Comparison of ENCODE assay signal across 2 cellular contexts in the genomic region with DNA sequence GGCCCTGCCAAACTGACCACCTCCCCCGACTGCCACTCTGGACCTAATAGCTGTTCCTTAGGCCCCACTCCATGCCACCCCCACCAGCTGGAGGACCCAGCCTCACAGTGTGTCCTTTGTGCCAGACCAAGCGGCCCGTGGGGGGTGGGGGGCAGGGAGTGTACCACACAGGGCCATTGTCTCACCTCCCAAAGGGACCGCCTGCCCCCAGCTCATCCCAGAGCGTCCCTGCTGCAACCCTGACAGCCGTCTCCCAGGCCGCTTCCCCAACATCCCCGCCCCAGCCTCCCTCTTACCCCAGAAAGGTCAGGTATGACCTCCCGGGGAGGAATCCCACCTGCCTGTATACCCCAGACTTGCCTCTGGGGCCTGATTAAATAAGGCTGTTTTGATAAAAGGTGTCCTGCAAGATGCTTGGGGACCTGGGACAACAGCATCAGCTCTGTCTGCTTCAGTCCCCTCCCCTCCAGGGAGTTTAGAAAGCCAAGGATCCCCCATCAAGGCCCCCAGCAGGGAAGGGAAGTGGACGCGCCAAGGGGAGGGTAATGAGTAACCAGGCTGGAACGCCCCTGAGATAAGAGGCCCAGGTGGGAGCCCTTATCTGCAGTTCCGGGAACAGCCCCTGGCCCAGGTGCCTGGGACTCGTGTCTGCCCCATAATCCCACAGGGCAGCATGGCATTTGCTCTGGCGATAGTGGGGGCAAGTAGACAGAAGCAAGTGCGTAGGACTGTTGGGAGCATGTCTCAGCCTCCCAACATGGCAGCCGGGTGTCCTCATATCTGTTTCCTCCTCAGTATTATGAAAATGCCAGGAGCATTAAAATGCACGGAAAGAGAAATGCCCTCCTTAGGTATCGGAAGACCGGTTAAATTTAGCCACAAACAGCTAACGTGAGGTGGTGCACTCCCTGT.
A peak's percentile ranks its signal among the peaks of the same experiment; 100 is the strongest.
TF ChIP-seq lines count a peak whose summit lies in the region.

No MANE protein-coding gene starts in this region.

TF ChIP-seq in HCT116, 20 proteins besides CTCF, POLR2A, EP300 and RAD21:
- no peak for TF ChIP-seq EZH2 (IDR thresholded peaks at IDR 0.05)
- TF ChIP-seq, protein P1, sequence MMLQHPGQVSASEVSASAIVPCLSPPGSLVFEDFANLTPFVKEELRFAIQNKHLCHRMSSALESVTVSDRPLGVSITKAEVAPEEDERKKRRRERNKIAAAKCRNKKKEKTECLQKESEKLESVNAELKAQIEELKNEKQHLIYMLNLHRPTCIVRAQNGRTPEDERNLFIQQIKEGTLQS (IDR thresholded peaks at IDR 0.05), result no peak
- no peak for TF ChIP-seq ZFX (IDR thresholded peaks at IDR 0.05)
- peak; percentile 54 for TF ChIP-seq YY1 (IDR thresholded peaks at IDR 0.05; ENCODE audit: extremely low read depth, insufficient replicate concordance, low read depth, low read length)
- TF ChIP-seq ELF1 (IDR thresholded peaks at IDR 0.05; ENCODE audit: borderline replicate concordance, low read depth), result no peak
- TF ChIP-seq, protein P2, sequence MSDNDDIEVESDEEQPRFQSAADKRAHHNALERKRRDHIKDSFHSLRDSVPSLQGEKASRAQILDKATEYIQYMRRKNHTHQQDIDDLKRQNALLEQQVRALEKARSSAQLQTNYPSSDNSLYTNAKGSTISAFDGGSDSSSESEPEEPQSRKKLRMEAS (IDR thresholded peaks at IDR 0.05), result no peak
- TF ChIP-seq, protein P3, sequence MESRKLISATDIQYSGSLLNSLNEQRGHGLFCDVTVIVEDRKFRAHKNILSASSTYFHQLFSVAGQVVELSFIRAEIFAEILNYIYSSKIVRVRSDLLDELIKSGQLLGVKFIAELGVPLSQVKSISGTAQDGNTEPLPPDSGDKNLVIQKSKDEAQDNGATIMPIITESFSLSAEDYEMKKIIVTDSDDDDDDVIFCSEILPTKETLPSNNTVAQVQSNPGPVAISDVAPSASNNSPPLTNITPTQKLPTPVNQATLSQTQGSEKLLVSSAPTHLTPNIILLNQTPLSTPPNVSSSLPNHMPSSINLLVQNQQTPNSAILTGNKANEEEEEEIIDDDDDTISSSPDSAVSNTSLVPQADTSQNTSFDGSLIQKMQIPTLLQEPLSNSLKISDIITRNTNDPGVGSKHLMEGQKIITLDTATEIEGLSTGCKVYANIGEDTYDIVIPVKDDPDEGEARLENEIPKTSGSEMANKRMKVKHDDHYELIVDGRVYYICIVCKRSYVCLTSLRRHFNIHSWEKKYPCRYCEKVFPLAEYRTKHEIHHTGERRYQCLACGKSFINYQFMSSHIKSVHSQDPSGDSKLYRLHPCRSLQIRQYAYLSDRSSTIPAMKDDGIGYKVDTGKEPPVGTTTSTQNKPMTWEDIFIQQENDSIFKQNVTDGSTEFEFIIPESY (IDR thresholded peaks at IDR 0.05; ENCODE audit: extremely low read depth, insufficient replicate concordance, low read length), result no peak
- TF ChIP-seq JUND (IDR thresholded peaks at IDR 0.05), result no peak
- no peak for TF ChIP-seq SP1 (IDR thresholded peaks at IDR 0.05; ENCODE audit: low read depth)
- peak; percentile 66; the same call in 1 of the 2 replicates for TF ChIP-seq POLR2AphosphoS5 (IDR thresholded peaks at IDR 0.05; ENCODE audit: low read depth, low read length)
- TF ChIP-seq SIN3A (IDR thresholded peaks at IDR 0.05; ENCODE audit: low read depth), result no peak
TF ChIP-seq in HCT116: peak in this region for 2.

TF ChIP-seq in K562, 482 proteins besides CTCF, POLR2A, EP300 and RAD21 (continues in another document):
- TF ChIP-seq STAG1 (CRISPR knock-in tag; IDR thresholded peaks at IDR 0.05; ENCODE audit: borderline replicate concordance), result no peak
- TF ChIP-seq, protein P4, sequence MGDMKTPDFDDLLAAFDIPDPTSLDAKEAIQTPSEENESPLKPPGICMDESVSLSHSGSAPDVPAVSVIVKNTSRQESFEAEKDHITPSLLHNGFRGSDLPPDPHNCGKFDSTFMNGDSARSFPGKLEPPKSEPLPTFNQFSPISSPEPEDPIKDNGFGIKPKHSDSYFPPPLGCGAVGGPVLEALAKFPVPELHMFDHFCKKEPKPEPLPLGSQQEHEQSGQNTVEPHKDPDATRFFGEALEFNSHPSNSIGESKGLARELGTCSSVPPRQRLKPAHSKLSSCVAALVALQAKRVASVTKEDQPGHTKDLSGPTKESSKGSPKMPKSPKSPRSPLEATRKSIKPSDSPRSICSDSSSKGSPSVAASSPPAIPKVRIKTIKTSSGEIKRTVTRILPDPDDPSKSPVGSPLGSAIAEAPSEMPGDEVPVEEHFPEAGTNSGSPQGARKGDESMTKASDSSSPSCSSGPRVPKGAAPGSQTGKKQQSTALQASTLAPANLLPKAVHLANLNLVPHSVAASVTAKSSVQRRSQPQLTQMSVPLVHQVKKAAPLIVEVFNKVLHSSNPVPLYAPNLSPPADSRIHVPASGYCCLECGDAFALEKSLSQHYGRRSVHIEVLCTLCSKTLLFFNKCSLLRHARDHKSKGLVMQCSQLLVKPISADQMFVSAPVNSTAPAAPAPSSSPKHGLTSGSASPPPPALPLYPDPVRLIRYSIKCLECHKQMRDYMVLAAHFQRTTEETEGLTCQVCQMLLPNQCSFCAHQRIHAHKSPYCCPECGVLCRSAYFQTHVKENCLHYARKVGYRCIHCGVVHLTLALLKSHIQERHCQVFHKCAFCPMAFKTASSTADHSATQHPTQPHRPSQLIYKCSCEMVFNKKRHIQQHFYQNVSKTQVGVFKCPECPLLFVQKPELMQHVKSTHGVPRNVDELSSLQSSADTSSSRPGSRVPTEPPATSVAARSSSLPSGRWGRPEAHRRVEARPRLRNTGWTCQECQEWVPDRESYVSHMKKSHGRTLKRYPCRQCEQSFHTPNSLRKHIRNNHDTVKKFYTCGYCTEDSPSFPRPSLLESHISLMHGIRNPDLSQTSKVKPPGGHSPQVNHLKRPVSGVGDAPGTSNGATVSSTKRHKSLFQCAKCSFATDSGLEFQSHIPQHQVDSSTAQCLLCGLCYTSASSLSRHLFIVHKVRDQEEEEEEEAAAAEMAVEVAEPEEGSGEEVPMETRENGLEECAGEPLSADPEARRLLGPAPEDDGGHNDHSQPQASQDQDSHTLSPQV (IDR thresholded peaks at IDR 0.05), result no peak
- TF ChIP-seq RNF2 (IDR thresholded peaks at IDR 0.05), result no peak
- TF ChIP-seq, protein P5, sequence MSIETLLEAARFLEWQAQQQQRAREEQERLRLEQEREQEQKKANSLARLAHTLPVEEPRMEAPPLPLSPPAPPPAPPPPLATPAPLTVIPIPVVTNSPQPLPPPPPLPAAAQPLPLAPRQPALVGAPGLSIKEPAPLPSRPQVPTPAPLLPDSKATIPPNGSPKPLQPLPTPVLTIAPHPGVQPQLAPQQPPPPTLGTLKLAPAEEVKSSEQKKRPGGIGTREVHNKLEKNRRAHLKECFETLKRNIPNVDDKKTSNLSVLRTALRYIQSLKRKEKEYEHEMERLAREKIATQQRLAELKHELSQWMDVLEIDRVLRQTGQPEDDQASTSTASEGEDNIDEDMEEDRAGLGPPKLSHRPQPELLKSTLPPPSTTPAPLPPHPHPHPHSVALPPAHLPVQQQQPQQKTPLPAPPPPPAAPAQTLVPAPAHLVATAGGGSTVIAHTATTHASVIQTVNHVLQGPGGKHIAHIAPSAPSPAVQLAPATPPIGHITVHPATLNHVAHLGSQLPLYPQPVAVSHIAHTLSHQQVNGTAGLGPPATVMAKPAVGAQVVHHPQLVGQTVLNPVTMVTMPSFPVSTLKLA (conservative IDR thresholded peaks at IDR 0.05), result no peak
- no peak for TF ChIP-seq E2F3 (CRISPR knock-in tag; IDR thresholded peaks at IDR 0.05)
- TF ChIP-seq, protein P6, sequence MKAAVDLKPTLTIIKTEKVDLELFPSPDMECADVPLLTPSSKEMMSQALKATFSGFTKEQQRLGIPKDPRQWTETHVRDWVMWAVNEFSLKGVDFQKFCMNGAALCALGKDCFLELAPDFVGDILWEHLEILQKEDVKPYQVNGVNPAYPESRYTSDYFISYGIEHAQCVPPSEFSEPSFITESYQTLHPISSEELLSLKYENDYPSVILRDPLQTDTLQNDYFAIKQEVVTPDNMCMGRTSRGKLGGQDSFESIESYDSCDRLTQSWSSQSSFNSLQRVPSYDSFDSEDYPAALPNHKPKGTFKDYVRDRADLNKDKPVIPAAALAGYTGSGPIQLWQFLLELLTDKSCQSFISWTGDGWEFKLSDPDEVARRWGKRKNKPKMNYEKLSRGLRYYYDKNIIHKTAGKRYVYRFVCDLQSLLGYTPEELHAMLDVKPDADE (conservative IDR thresholded peaks at IDR 0.05; ENCODE audit: control insufficient read depth, low read depth, low read length), result no peak
- TF ChIP-seq MTA1 (IDR thresholded peaks at IDR 0.05; ENCODE audit: borderline replicate concordance), result no peak
- TF ChIP-seq NELFE (IDR thresholded peaks at IDR 0.05; ENCODE audit: insufficient read depth, insufficient read length), result no peak
- no peak for TF ChIP-seq KLF16 (IDR thresholded peaks at IDR 0.05)
- 0 out of 2 replicates have a peak, but pooled peaks have one; percentile 24 for TF ChIP-seq TEAD4 (IDR thresholded peaks at IDR 0.05; ENCODE audit: low read length)
- TF ChIP-seq TEAD4 (CRISPR knock-in tag; IDR thresholded peaks at IDR 0.05; ENCODE audit: borderline replicate concordance), result no peak
- TF ChIP-seq SNRNP70 (optimal IDR thresholded peaks at IDR 0.05; ENCODE audit: low read depth, low read length), result no peak
- TF ChIP-seq CREB1 (IDR thresholded peaks at IDR 0.05), result no peak
- no peak for TF ChIP-seq CREB1 (CRISPR knock-in tag; IDR thresholded peaks at IDR 0.05)
- no peak for TF ChIP-seq ZNF589 (CRISPR knock-in tag; IDR thresholded peaks at IDR 0.05; ENCODE audit: low read depth)
- TF ChIP-seq STAT5A (IDR thresholded peaks at IDR 0.05; ENCODE audit: borderline replicate concordance, low read length), result no peak
- TF ChIP-seq, protein P7, sequence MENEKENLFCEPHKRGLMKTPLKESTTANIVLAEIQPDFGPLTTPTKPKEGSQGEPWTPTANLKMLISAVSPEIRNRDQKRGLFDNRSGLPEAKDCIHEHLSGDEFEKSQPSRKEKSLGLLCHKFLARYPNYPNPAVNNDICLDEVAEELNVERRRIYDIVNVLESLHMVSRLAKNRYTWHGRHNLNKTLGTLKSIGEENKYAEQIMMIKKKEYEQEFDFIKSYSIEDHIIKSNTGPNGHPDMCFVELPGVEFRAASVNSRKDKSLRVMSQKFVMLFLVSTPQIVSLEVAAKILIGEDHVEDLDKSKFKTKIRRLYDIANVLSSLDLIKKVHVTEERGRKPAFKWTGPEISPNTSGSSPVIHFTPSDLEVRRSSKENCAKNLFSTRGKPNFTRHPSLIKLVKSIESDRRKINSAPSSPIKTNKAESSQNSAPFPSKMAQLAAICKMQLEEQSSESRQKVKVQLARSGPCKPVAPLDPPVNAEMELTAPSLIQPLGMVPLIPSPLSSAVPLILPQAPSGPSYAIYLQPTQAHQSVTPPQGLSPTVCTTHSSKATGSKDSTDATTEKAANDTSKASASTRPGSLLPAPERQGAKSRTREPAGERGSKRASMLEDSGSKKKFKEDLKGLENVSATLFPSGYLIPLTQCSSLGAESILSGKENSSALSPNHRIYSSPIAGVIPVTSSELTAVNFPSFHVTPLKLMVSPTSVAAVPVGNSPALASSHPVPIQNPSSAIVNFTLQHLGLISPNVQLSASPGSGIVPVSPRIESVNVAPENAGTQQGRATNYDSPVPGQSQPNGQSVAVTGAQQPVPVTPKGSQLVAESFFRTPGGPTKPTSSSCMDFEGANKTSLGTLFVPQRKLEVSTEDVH (IDR thresholded peaks at IDR 0.05; ENCODE audit: low read depth, partially characterized antibody), result peak; percentile 7
- 0 out of 2 replicates have a peak, but pooled peaks have one; percentile 41 for TF ChIP-seq CBFA2T3 (IDR thresholded peaks at IDR 0.05)
- TF ChIP-seq RFX7 (CRISPR knock-in tag; IDR thresholded peaks at IDR 0.05), result no peak
- no peak for TF ChIP-seq RAD51 (IDR thresholded peaks at IDR 0.05; ENCODE audit: borderline replicate concordance, low read depth)
- no peak for TF ChIP-seq SIN3A (IDR thresholded peaks at IDR 0.05; ENCODE audit: borderline replicate concordance in 2 of 2, control insufficient read depth in 1 of 2, low read depth in 2 of 2, low read length in 2 of 2)
- no peak for TF ChIP-seq FOXA1 (IDR thresholded peaks at IDR 0.05; ENCODE audit: borderline replicate concordance)
- TF ChIP-seq ZKSCAN1 (IDR thresholded peaks at IDR 0.05; ENCODE audit: low read depth, low read length), result no peak
- TF ChIP-seq, protein P8, sequence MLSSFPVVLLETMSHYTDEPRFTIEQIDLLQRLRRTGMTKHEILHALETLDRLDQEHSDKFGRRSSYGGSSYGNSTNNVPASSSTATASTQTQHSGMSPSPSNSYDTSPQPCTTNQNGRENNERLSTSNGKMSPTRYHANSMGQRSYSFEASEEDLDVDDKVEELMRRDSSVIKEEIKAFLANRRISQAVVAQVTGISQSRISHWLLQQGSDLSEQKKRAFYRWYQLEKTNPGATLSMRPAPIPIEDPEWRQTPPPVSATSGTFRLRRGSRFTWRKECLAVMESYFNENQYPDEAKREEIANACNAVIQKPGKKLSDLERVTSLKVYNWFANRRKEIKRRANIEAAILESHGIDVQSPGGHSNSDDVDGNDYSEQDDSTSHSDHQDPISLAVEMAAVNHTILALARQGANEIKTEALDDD (IDR thresholded peaks at IDR 0.05), result no peak
- TF ChIP-seq U2AF2 (optimal IDR thresholded peaks at IDR 0.05; ENCODE audit: low read depth, low read length), result no peak
- TF ChIP-seq BCL6 (CRISPR knock-in tag; IDR thresholded peaks at IDR 0.05), result no peak
- TF ChIP-seq, protein P9, sequence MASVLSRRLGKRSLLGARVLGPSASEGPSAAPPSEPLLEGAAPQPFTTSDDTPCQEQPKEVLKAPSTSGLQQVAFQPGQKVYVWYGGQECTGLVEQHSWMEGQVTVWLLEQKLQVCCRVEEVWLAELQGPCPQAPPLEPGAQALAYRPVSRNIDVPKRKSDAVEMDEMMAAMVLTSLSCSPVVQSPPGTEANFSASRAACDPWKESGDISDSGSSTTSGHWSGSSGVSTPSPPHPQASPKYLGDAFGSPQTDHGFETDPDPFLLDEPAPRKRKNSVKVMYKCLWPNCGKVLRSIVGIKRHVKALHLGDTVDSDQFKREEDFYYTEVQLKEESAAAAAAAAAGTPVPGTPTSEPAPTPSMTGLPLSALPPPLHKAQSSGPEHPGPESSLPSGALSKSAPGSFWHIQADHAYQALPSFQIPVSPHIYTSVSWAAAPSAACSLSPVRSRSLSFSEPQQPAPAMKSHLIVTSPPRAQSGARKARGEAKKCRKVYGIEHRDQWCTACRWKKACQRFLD (CRISPR knock-in tag; IDR thresholded peaks at IDR 0.05), result no peak
- TF ChIP-seq, protein P10, sequence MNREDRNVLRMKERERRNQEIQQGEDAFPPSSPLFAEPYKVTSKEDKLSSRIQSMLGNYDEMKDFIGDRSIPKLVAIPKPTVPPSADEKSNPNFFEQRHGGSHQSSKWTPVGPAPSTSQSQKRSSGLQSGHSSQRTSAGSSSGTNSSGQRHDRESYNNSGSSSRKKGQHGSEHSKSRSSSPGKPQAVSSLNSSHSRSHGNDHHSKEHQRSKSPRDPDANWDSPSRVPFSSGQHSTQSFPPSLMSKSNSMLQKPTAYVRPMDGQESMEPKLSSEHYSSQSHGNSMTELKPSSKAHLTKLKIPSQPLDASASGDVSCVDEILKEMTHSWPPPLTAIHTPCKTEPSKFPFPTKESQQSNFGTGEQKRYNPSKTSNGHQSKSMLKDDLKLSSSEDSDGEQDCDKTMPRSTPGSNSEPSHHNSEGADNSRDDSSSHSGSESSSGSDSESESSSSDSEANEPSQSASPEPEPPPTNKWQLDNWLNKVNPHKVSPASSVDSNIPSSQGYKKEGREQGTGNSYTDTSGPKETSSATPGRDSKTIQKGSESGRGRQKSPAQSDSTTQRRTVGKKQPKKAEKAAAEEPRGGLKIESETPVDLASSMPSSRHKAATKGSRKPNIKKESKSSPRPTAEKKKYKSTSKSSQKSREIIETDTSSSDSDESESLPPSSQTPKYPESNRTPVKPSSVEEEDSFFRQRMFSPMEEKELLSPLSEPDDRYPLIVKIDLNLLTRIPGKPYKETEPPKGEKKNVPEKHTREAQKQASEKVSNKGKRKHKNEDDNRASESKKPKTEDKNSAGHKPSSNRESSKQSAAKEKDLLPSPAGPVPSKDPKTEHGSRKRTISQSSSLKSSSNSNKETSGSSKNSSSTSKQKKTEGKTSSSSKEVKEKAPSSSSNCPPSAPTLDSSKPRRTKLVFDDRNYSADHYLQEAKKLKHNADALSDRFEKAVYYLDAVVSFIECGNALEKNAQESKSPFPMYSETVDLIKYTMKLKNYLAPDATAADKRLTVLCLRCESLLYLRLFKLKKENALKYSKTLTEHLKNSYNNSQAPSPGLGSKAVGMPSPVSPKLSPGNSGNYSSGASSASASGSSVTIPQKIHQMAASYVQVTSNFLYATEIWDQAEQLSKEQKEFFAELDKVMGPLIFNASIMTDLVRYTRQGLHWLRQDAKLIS (CRISPR knock-in tag; IDR thresholded peaks at IDR 0.05), result no peak
- TF ChIP-seq LCOR (CRISPR knock-in tag; IDR thresholded peaks at IDR 0.05), result no peak
